ENCODE assay signal across 19 cellular contexts in genomic region chr10:75438275-75438674, GRCh38. TPM values are rescaled to one million over a fixed set of nuclear protein-coding genes. Genes with fewer than 3 reads are reported as not detected.
DNase-seq lines count a peak whose midpoint lies in the region; ATAC-seq and TF ChIP-seq lines count a peak whose summit lies in the region.
"Had no signal": no experiment of that assay in that cellular context is flagged by ENCODE, and none has a peak within 500 bp of the region (broad histone marks: within the 10 kb centered on the region; RNA-seq: fewer than 3 reads in every experiment).

No MANE protein-coding gene starts in this region.

- no peak overlapping the region for H3K27ac ChIP-seq in right atrium auricular region
- H3K27ac ChIP-seq in liver (ENCODE audit: low read depth in 1 of 2, low read length in 2 of 2): peak overlapping the region in 1 of 2 donors; percentile 14
- H3K27ac ChIP-seq in upper lobe of right lung: no peak overlapping the region
- no peak overlapping the region for H3K27ac ChIP-seq in osteoblast (ENCODE audit: low read depth, low read length)
- H3K27ac ChIP-seq: BLaER1, GM23248 had no signal

- H2AFZ ChIP-seq in osteoblast (ENCODE audit: low read length): no peak overlapping the region
- H2AFZ ChIP-seq: GM23248 had no signal

- intact Hi-C loops in Right ventricle myocardium superior (cut with DNase I): no loop called here
- intact Hi-C loops in left ventricle myocardium superior (cut with micrococcal nuclease): no loop called here
- intact Hi-C loops in upper lobe of right lung (cut with DNase I): no loop called here

- TF ChIP-seq CTCF in right atrium auricular region (IDR thresholded peaks at IDR 0.05) (no peak), liver (IDR thresholded peaks at IDR 0.05; ENCODE audit: low read depth, low read length, missing input control) (no peak), upper lobe of right lung (IDR thresholded peaks at IDR 0.05) (no peak), osteoblast (IDR thresholded peaks at IDR 0.05; ENCODE audit: extremely low read depth, low read depth, low read length) (no peak)

- TF ChIP-seq RAD21 in liver (IDR thresholded peaks at IDR 0.05): peak; percentile 20 to 41

- H3K9me3 ChIP-seq in right atrium auricular region (peaks cover 0 to 8% of the 10 kb centered on the region in 2 donors), liver (ENCODE audit: control insufficient read depth in 4 of 4, low read length in 3 of 4) (no peaks in the 10 kb centered on the region), upper lobe of right lung (no peaks in the 10 kb centered on the region), osteoblast (ENCODE audit: low read depth, low read length) (no peaks in the 10 kb centered on the region)

- H3K27me3 ChIP-seq in right atrium auricular region: no peaks in the 10 kb centered on the region
- H3K27me3 ChIP-seq in liver (ENCODE audit: control insufficient read depth in 4 of 4, insufficient read depth in 4 of 4, low read length in 3 of 4): no peaks in the 10 kb centered on the region
- H3K27me3 ChIP-seq in upper lobe of right lung: no peaks in the 10 kb centered on the region
- H3K27me3 ChIP-seq in osteoblast (ENCODE audit: insufficient read depth, low read length): no peaks in the 10 kb centered on the region
- H3K27me3 ChIP-seq: BLaER1 had no signal

- no peak overlapping the region for H3K4me2 ChIP-seq in osteoblast (ENCODE audit: insufficient read depth, low read length)
- H3K4me2 ChIP-seq: BLaER1 had no signal

- ATAC-seq in Right ventricle myocardium superior (ENCODE audit: poor library complexity) (peak; percentile 71), left ventricle myocardium superior (peak; percentile 57), upper lobe of right lung (peak; percentile 36), HG02588 (IDR thresholded peaks at IDR 0.05; ENCODE audit: unreplicated experiment) (no peak)
- no peak for ATAC-seq in activated T-cell treated with anti-CD3 and anti-CD28 coated beads, Interleukin-2, amount 50 U/mL, for 4 hours
- ATAC-seq: HCT116 had no signal

- no peaks in the 10 kb centered on the region for H3K4me1 ChIP-seq in right atrium auricular region
- peaks cover 10 to 58% (median 48%) of the 10 kb centered on the region in 4 donors for H3K4me1 ChIP-seq in liver (ENCODE audit: control insufficient read depth in 4 of 4, insufficient read depth in 4 of 4, low read length in 3 of 4)
- peaks cover under 1% of the 10 kb centered on the region for H3K4me1 ChIP-seq in upper lobe of right lung
- H3K4me1 ChIP-seq in osteoblast (ENCODE audit: insufficient read depth, low read length): no peaks in the 10 kb centered on the region
- H3K4me1 ChIP-seq: BLaER1 had no signal

- H3K36me3 ChIP-seq in right atrium auricular region (no peaks in the 10 kb centered on the region), liver (ENCODE audit: control insufficient read depth in 4 of 4, insufficient read depth in 3 of 4, low read depth in 1 of 4, low read length in 3 of 4) (no peaks in the 10 kb centered on the region), upper lobe of right lung (no peaks in the 10 kb centered on the region), osteoblast (ENCODE audit: insufficient read depth, low read length) (no peaks in the 10 kb centered on the region)
- H3K36me3 ChIP-seq: BLaER1 had no signal

- H3K9me3 Mint-ChIP-seq in activated T-cell treated with anti-CD3 and anti-CD28 coated beads, Interleukin-2, amount 50 U/mL, for 4 hours: peaks cover 3% of the 10 kb centered on the region

- no peaks in the 10 kb centered on the region for H4K20me1 ChIP-seq in osteoblast (ENCODE audit: insufficient read depth, low read length)
- H4K20me1 ChIP-seq: BLaER1 had no signal

- H3K4me3 ChIP-seq in right atrium auricular region: no peak overlapping the region
- no peak overlapping the region for H3K4me3 ChIP-seq in liver (ENCODE audit: low read depth in 1 of 3, low read length in 3 of 3)
- no peak overlapping the region for H3K4me3 ChIP-seq in upper lobe of right lung
- no peak overlapping the region for H3K4me3 ChIP-seq in osteoblast (ENCODE audit: insufficient read depth, low read length)
- H3K4me3 ChIP-seq: BLaER1, GM23248 had no signal

- no peak overlapping the region for H3K9ac ChIP-seq in liver (ENCODE audit: low read depth in 1 of 2, low read length in 2 of 2)
- H3K9ac ChIP-seq: BLaER1, GM23248 had no signal

- H3K79me2 ChIP-seq in osteoblast (ENCODE audit: insufficient read depth, low read length): no peaks in the 10 kb centered on the region

- WGBS in liver: 61% methylated on average over 3 of the region's 3 CpGs

- peaks cover 29% of the 10 kb centered on the region for H3K27me3 Mint-ChIP-seq in activated T-cell treated with anti-CD3 and anti-CD28 coated beads, Interleukin-2, amount 50 U/mL, for 4 hours (ENCODE audit: low read depth)

- H3K36me3 Mint-ChIP-seq in activated T-cell treated with anti-CD3 and anti-CD28 coated beads, Interleukin-2, amount 50 U/mL, for 4 hours (ENCODE audit: insufficient read depth): no peaks in the 10 kb centered on the region
- H3K36me3 Mint-ChIP-seq: CD4-positive, alpha-beta memory T cell had no signal

- no peak overlapping the region for H3K4me3 Mint-ChIP-seq in activated T-cell treated with anti-CD3 and anti-CD28 coated beads, Interleukin-2, amount 50 U/mL, for 4 hours
- H3K4me3 Mint-ChIP-seq: CD14-positive monocyte; CD4-positive, alpha-beta memory T cell had no signal

- DNase-seq in Right ventricle myocardium superior (no peak), right atrium auricular region (ENCODE audit: low spot score) (no peak), left ventricle myocardium superior (no peak), upper lobe of right lung (no peak), osteoblast (ENCODE audit: insufficient read length, low spot score, missing footprints) (no peak)
- DNase-seq in activated T-cell treated with anti-CD3 and anti-CD28 coated beads, Interleukin-2, amount 50 U/mL, for 4 hours: no peak
- DNase-seq: 8988T; Calu3; CD4-positive, alpha-beta memory T cell; DMS79 treated with DMSO at 0.1 percent for 48 hours; GF-D8; GM23248; H7 had no signal

- H3K4me1 Mint-ChIP-seq in activated T-cell treated with anti-CD3 and anti-CD28 coated beads, Interleukin-2, amount 50 U/mL, for 4 hours (ENCODE audit: low read depth): no peaks in the 10 kb centered on the region
- H3K4me1 Mint-ChIP-seq: CD4-positive, alpha-beta memory T cell had no signal

TF ChIP-seq in liver, 16 proteins besides CTCF, POLR2A, EP300 and RAD21:
- TF ChIP-seq JUND (IDR thresholded peaks at IDR 0.05): peak in 1 of 2 donors; percentile 18
- no peak for TF ChIP-seq ATF3 (IDR thresholded peaks at IDR 0.05)
- TF ChIP-seq REST (IDR thresholded peaks at IDR 0.05): no peak
- TF ChIP-seq MAX (IDR thresholded peaks at IDR 0.05): peak; percentile 25
- no peak for TF ChIP-seq FOXA2 (IDR thresholded peaks at IDR 0.05)
- peak; percentile 68 to 70 for TF ChIP-seq HNF4A (conservative IDR thresholded peaks at IDR 0.05)
- peak; percentile 50 to 54 for TF ChIP-seq RXRA (IDR thresholded peaks at IDR 0.05)
- peak; percentile 55 for TF ChIP-seq SP1 (IDR thresholded peaks at IDR 0.05)
- no peak for TF ChIP-seq EGR1 (IDR thresholded peaks at IDR 0.05; ENCODE audit: low read depth in 2 of 2)
- TF ChIP-seq NR2F2 (IDR thresholded peaks at IDR 0.05): no peak
- TF ChIP-seq YY1 (IDR thresholded peaks at IDR 0.05): no peak
TF ChIP-seq in liver: peak in this region for 5.

RNA-seq across cellular contexts. Expression of gene LRMDA, which starts 6.9 kb away (rescaled TPM):
- total RNA-seq in Right ventricle myocardium superior (26.3 TPM), right atrium auricular region (10 to 100 TPM in 1 of 2 donors, 1 to 10 TPM in 1; 6.1 to 19.1 TPM), left ventricle myocardium superior (23.1 TPM), liver (10 to 100 TPM in 1 of 2 donors, 1 to 10 TPM in 1; 7.9 to 12.2 TPM), upper lobe of right lung (20.0 TPM), osteoblast (17.1 and 18.5 TPM in 2 replicates)
- 10 to 100 TPM; 10.4 to 15.8 TPM for polyA plus RNA-seq in liver
- total RNA-seq in activated T-cell treated with anti-CD3 and anti-CD28 coated beads, Interleukin-2, amount 50 U/mL, for 4 hours: not detected
- total RNA-seq: A673; CD4-positive, alpha-beta memory T cell; GM23248; H7 had no signal
- polyA plus RNA-seq: CD4-positive, alpha-beta memory T cell had no signal

RNA-seq across cellular contexts. Expression of gene ZNF503, which starts 36.7 kb away (rescaled TPM):
- total RNA-seq in Right ventricle myocardium superior: 6.8 TPM
- total RNA-seq in right atrium auricular region: 1 to 10 TPM; 8.9 to 9.8 TPM
- total RNA-seq in left ventricle myocardium superior: 6.8 TPM
- total RNA-seq in liver: 1 to 10 TPM; 1.6 to 2.3 TPM
- polyA plus RNA-seq in liver: 1 to 10 TPM; 1.8 to 5.2 TPM
- total RNA-seq in upper lobe of right lung: 36.2 TPM
- under 1 TPM; 0.16 to 0.30 (median 0.27) TPM for total RNA-seq in activated T-cell treated with anti-CD3 and anti-CD28 coated beads, Interleukin-2, amount 50 U/mL, for 4 hours
- total RNA-seq in osteoblast: 18.5 and 19.4 TPM in 2 replicates
- polyA plus RNA-seq: CD4-positive, alpha-beta memory T cell had no signal

Comparison
In these comparisons a context has a peak if more than half of its experiments do, and no peak if none do; other contexts are left out.
1. ATAC-seq: peak in Right ventricle myocardium superior (single experiment), left ventricle myocardium superior (single experiment) and upper lobe of right lung (single experiment); none in activated T-cell treated with anti-CD3 and anti-CD28 coated beads, Interleukin-2, amount 50 U/mL, for 4 hours (0 of 2) and HG02588 (single experiment).
2. RNA of gene LRMDA, which starts 6.9 kb away (total RNA-seq): 26.3 TPM in Right ventricle myocardium superior (single experiment), 23.1 TPM in left ventricle myocardium superior (single experiment), 20.0 TPM in upper lobe of right lung (single experiment), 6.1 to 19.1 TPM in right atrium auricular region, 17.1 to 18.5 TPM in osteoblast and 7.9 to 12.2 TPM in liver; not detected in activated T-cell treated with anti-CD3 and anti-CD28 coated beads, Interleukin-2, amount 50 U/mL, for 4 hours; every median in the first group is over 4 times any median in the second.